ENCODE assay signal across 8 cellular contexts in the genomic region with DNA sequence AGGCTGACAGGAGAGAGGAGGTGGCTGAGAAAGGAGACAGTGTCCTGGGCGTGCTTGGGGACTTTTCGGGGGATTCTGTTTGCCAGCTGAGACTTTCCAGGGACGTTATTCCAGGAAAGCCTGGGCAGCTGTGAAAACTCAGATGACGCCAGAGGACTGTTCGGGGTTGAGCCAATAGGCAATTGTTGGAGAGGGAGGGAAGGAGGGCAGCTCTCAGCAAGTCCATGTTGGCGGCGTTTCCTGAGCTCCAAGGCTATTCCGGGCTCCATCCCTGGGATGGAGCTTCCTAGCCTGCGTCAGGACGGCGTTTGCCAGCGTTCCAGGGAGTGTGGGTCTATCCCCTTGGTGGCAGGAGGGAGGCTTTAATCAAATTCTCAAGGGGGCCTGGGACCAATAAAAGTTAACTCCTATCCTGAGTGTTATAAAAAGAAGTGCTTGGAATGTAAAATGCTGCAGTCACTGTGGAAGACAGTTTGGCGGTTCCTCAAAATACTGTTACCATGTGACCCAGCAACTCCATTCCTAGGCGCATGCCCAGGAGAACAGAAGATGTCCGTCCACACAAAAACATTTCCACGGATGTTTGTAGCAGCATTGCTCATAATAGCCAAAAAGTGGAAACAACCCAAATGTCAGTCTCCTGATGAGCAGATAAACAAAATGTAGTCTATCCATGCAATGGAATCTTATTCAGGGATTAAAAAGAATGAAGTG. TPM values are rescaled to one million over a fixed set of nuclear protein-coding genes. Genes with fewer than 3 reads are reported as not detected.
A peak's percentile ranks its signal among the peaks of the same experiment; 100 is the strongest.
DNase-seq lines count a peak whose midpoint lies in the region; ATAC-seq and TF ChIP-seq lines count a peak whose summit lies in the region.

No MANE protein-coding gene starts in this region.

- H3K4me1 Mint-ChIP-seq in endodermal cell, result peaks cover 12% of the 10 kb centered on the region

- H3K27me3 ChIP-seq in PC-3 (ENCODE audit: low read length) (no peaks in the 10 kb centered on the region), duodenal mucosa (ENCODE audit: control insufficient read depth in 1 of 2, insufficient read depth in 2 of 2, low read length in 2 of 2) (no peaks in the 10 kb centered on the region), muscle layer of colon (ENCODE audit: control insufficient read depth in 1 of 2, insufficient read depth in 2 of 2, low read length in 2 of 2) (no peaks in the 10 kb centered on the region), endodermal cell (ENCODE audit: control insufficient read depth, insufficient read depth, low read length, poor library complexity, severe bottlenecking) (no peaks in the 10 kb centered on the region)

- no peaks in the 10 kb centered on the region for H3F3A ChIP-seq in PC-3 (ENCODE audit: low read length, unreplicated experiment)

- H3K27ac ChIP-seq in PC-3 (ENCODE audit: low read length), result no peak overlapping the region
- H3K27ac ChIP-seq in duodenal mucosa (ENCODE audit: low read depth, low read length), result peak overlapping the region; percentile 83
- H3K27ac ChIP-seq in muscle layer of colon (ENCODE audit: low read depth, low read length), result peak overlapping the region; percentile 95
- no peak overlapping the region for H3K27ac ChIP-seq in endodermal cell (ENCODE audit: low read depth, low read length)

- WGBS in endodermal cell (ENCODE audit: insufficient coverage in 1 of 2, insufficient read length in 1 of 2), 2 experiments, result 90 to 93% methylated on average over 9 to 16 of the region's 16 CpGs

- no TSS peak for BruUV-seq in PC-3 (replicated peaks; lab: Mats Ljungman, UMichigan)

- CTCF ChIA-PET in PC-3 (lab: Charles Lee), result no interaction called here

- intact Hi-C loops in PC-3 (cut with micrococcal nuclease), result no loop called here

- peak; percentile 12 for DNase-seq in activated CD8-positive, alpha-beta memory T cell treated with anti-CD3 and anti-CD28 coated beads, Interleukin-2, amount 50 U/mL, for 4 hours
- no peak for DNase-seq in activated CD8-positive, alpha-beta memory T cell treated with anti-CD3 and anti-CD28 coated beads for 24 hours
- DNase-seq in PC-3 (no peak), NAMALWA (ENCODE audit: low spot score) (no peak), endodermal cell (no peak)

- H3K4me1 ChIP-seq in PC-3 (ENCODE audit: insufficient read depth, low read length) (no peaks in the 10 kb centered on the region), duodenal mucosa (ENCODE audit: control insufficient read depth in 1 of 2, insufficient read depth in 2 of 2, low read length in 2 of 2) (peaks cover 15 to 20% of the 10 kb centered on the region in 2 donors), muscle layer of colon (ENCODE audit: insufficient read depth, low read length) (peaks cover 25% of the 10 kb centered on the region), endodermal cell (ENCODE audit: control insufficient read depth, insufficient read depth, low read length) (no peaks in the 10 kb centered on the region)

- H3K36me3 ChIP-seq in PC-3 (ENCODE audit: low read depth, low read length) (no peaks in the 10 kb centered on the region), duodenal mucosa (ENCODE audit: control insufficient read depth in 1 of 2, insufficient read depth in 2 of 2, low read length in 2 of 2) (no peaks in the 10 kb centered on the region), muscle layer of colon (ENCODE audit: insufficient read depth, low read length) (no peaks in the 10 kb centered on the region), endodermal cell (ENCODE audit: control insufficient read depth, insufficient read depth, low read length) (no peaks in the 10 kb centered on the region)

- H3K9me2 ChIP-seq in PC-3 (replicated peaks; ENCODE audit: low read length), result no peaks in the 10 kb centered on the region

- no peak overlapping the region for H3K4me3 Mint-ChIP-seq in endodermal cell

- H3K27me3 Mint-ChIP-seq in endodermal cell (ENCODE audit: insufficient read depth), result no peaks in the 10 kb centered on the region

- no peaks in the 10 kb centered on the region for H3K9me3 ChIP-seq in PC-3 (ENCODE audit: low read length)
- H3K9me3 ChIP-seq in duodenal mucosa (ENCODE audit: control insufficient read depth in 1 of 2, low read length in 2 of 2), result no peaks in the 10 kb centered on the region
- no peaks in the 10 kb centered on the region for H3K9me3 ChIP-seq in muscle layer of colon (ENCODE audit: low read length)
- H3K9me3 ChIP-seq in endodermal cell (ENCODE audit: control insufficient read depth, low read length), result peaks cover 5% of the 10 kb centered on the region

- H3K4me3 ChIP-seq in PC-3 (ENCODE audit: low read length) (no peak overlapping the region), duodenal mucosa (ENCODE audit: low read depth in 1 of 2, low read length in 2 of 2) (peak overlapping the region; percentile 35 to 45), muscle layer of colon (ENCODE audit: low read depth in 1 of 2, low read length in 2 of 2) (peak overlapping the region; percentile 50 to 67), endodermal cell (ENCODE audit: low read length) (no peak overlapping the region)

- H4K20me1 ChIP-seq in PC-3 (ENCODE audit: low read length), result no peaks in the 10 kb centered on the region

- H3K79me2 ChIP-seq in PC-3 (ENCODE audit: low read length), result no peaks in the 10 kb centered on the region

- no peak overlapping the region for H3K4me2 ChIP-seq in PC-3 (ENCODE audit: low read length)

- ATAC-seq in PC-3 (no peak), GM18909 (IDR thresholded peaks at IDR 0.05; ENCODE audit: poor library complexity, unreplicated experiment) (no peak)

- H2AFZ ChIP-seq in PC-3 (ENCODE audit: low read length), result peak overlapping the region; percentile 7; the same call in 1 of the 2 replicates

- H3K36me3 Mint-ChIP-seq in endodermal cell (ENCODE audit: low read depth), result no peaks in the 10 kb centered on the region

- H3K9ac ChIP-seq in PC-3 (ENCODE audit: low read length), result no peak overlapping the region
- peak overlapping the region; percentile 4 to 55 for H3K9ac ChIP-seq in duodenal mucosa (ENCODE audit: low read depth in 1 of 2, low read length in 2 of 2)
- peak overlapping the region; percentile 69 for H3K9ac ChIP-seq in muscle layer of colon (ENCODE audit: low read length)
- no peak overlapping the region for H3K9ac ChIP-seq in endodermal cell (ENCODE audit: extremely low read depth, low read length, poor library complexity, severe bottlenecking)

- no peaks in the 10 kb centered on the region for H3K9me3 Mint-ChIP-seq in endodermal cell

- POLR2A ChIA-PET in PC-3 (lab: Charles Lee; ENCODE audit: unreplicated experiment), result no interaction called here

- TF ChIP-seq CTCF in PC-3 (conservative IDR thresholded peaks at IDR 0.05; ENCODE audit: low read depth, low read length) (no peak), endodermal cell (conservative IDR thresholded peaks at IDR 0.05) (no peak)

- H3K27ac Mint-ChIP-seq in endodermal cell, result no peak overlapping the region

RNA-seq across cellular contexts. Expression of a gene that starts 15.2 kb away (rescaled TPM):
- total RNA-seq in PC-3 (2014; rRNA removed) (6.3 and 9.2 TPM in 2 replicates), endodermal cell (10 to 100 TPM; 60.6 to 64.5 TPM)
- 18.9 TPM for polyA plus RNA-seq in endodermal cell (2013, experiment 1 of 2)
- polyA plus RNA-seq in endodermal cell (2013, experiment 2 of 2), result 18.1 TPM

Comparison
In these comparisons a context has a peak if more than half of its experiments do, and no peak if none do; other contexts are left out.
1. H3K27ac ChIP-seq: peak in duodenal mucosa (single experiment) and muscle layer of colon (single experiment); none in PC-3 (single experiment) and endodermal cell (single experiment).
2. H3K4me3 ChIP-seq: peak in duodenal mucosa (2 of 2) and muscle layer of colon (2 of 2); none in PC-3 (single experiment) and endodermal cell (single experiment).
3. H3K9ac ChIP-seq: peak in duodenal mucosa (2 of 2) and muscle layer of colon (single experiment); none in PC-3 (single experiment) and endodermal cell (single experiment).